Comparison of ENCODE assay signal across 8 cellular contexts in the genomic region with DNA sequence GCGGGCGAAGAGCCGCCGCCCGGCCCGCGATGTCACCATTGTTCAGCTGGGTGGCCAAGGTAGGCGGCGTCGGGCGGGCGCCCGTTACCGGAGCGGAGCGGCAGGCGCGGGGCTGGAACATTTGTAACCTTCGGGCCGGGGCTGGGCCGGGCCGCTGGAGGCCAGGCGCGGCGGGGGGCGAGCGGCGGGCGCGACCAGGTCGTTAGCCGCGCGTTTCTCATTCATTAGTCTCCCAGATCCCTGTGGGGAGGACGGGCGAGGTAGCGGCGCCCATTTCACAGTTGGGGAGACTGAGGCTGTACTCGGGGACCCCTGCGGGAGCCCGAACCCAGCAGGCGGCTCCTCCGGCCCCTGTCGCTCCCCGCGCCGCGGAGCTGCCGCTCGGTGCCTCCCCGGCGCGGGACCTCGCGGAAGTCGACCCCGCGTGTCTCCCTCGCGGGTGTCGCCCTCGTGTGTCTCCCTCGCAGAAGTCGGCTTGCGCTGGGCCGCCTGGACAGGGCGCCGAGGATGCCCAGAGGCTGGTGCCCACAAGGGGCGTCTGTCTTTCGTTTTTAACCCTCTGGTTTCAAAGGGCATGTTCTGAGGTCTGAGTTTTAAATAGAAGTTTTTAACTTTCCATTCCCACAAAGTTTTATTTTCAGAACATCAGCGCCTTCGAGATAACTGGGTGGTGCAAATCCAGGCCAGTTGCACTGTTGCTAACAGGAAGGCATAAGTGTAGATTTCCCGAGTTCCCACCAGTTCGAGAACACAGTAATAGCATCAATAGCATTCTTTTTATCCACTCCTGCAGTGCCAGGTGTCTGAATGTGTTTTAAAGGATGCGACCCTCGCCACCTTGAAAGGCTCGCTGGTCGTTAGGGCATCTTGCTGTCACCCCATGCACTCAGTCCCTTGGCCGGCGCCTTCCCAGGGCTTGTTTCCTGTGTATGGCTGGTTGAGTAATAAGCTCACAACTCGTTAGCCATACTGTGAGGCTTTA. TPM values are rescaled to one million over a fixed set of nuclear protein-coding genes. Genes with fewer than 3 reads are reported as not detected.
DNase-seq lines count a peak whose midpoint lies in the region; ATAC-seq and TF ChIP-seq lines count a peak whose summit lies in the region.

No MANE protein-coding gene starts in this region.

- H3K4me3 ChIP-seq in right atrium auricular region, result peak overlapping the region; percentile 79 to 92
- H3K4me3 ChIP-seq in rectal smooth muscle tissue (ENCODE audit: low read length), result peak overlapping the region; percentile 78
- peak overlapping the region; percentile 61 to 91 for H3K4me3 ChIP-seq in aorta (ENCODE audit: low read length in 2 of 2)

- intact Hi-C loops in aorta (cut with DNase I), result loop anchor here (5.0 kb wide), 4 partner anchors 35 to 150 kb away; a partner anchor contains a TSS

- no peaks in the 10 kb centered on the region for H3K9me3 ChIP-seq in T-helper 17 cell (ENCODE audit: control insufficient read depth, low read length, poor library complexity, severe bottlenecking)
- no peaks in the 10 kb centered on the region for H3K9me3 ChIP-seq in right atrium auricular region
- H3K9me3 ChIP-seq in aorta (ENCODE audit: control insufficient read depth, low read length), result no peaks in the 10 kb centered on the region

- peak overlapping the region; percentile 86 for H3K4me3 Mint-ChIP-seq in T-helper 17 cell

- peak overlapping the region; percentile 39 for H3K27ac Mint-ChIP-seq in T-helper 17 cell

- peak overlapping the region; percentile 97 to 99 for H3K27ac ChIP-seq in right atrium auricular region
- H3K27ac ChIP-seq in rectal smooth muscle tissue (ENCODE audit: low read depth, low read length), result peak overlapping the region; percentile 93
- H3K27ac ChIP-seq in aorta (ENCODE audit: low read depth in 1 of 2, low read length in 2 of 2), result peak overlapping the region; percentile 96 to 97

- H3K27me3 Mint-ChIP-seq in T-helper 17 cell, result no peaks in the 10 kb centered on the region

- H3K27me3 ChIP-seq in right atrium auricular region, result no peaks in the 10 kb centered on the region
- no peaks in the 10 kb centered on the region for H3K27me3 ChIP-seq in rectal smooth muscle tissue (ENCODE audit: control insufficient read depth, insufficient read depth, low read length)
- no peaks in the 10 kb centered on the region for H3K27me3 ChIP-seq in aorta (ENCODE audit: control insufficient read depth in 1 of 2, insufficient read depth in 2 of 2, low read length in 1 of 2)

- H3K4me1 Mint-ChIP-seq in T-helper 17 cell, result peaks cover 25% of the 10 kb centered on the region

- peak; percentile 46 to 86 for TF ChIP-seq CTCF in right atrium auricular region (IDR thresholded peaks at IDR 0.05)

- H3K36me3 ChIP-seq in right atrium auricular region, result no peaks in the 10 kb centered on the region
- no peaks in the 10 kb centered on the region for H3K36me3 ChIP-seq in rectal smooth muscle tissue (ENCODE audit: control insufficient read depth, insufficient read depth, low read length)
- H3K36me3 ChIP-seq in aorta (ENCODE audit: control insufficient read depth in 1 of 2, insufficient read depth in 2 of 2, low read length in 1 of 2), result no peaks in the 10 kb centered on the region

- H3K4me1 ChIP-seq in right atrium auricular region, result peaks cover 0 to 46% of the 10 kb centered on the region in 2 donors
- H3K4me1 ChIP-seq in rectal smooth muscle tissue (ENCODE audit: control insufficient read depth, insufficient read depth, low read length), result peaks cover 21% of the 10 kb centered on the region
- H3K4me1 ChIP-seq in aorta (ENCODE audit: control insufficient read depth in 1 of 2, insufficient read depth in 2 of 2, low read length in 2 of 2), result peaks cover 6 to 7% of the 10 kb centered on the region in 2 donors

- H3K9ac ChIP-seq in rectal smooth muscle tissue (ENCODE audit: low read length), result peak overlapping the region; percentile 82

- ATAC-seq in GM21360 (IDR thresholded peaks at IDR 0.05; ENCODE audit: unreplicated experiment), result peak; percentile 51
- peak; percentile 83 for ATAC-seq in T-helper 17 cell
- ATAC-seq in aorta (ENCODE audit: low FRiP score), result peak; percentile 92

- H3K36me3 Mint-ChIP-seq in T-helper 17 cell (ENCODE audit: low read depth), result no peaks in the 10 kb centered on the region

- DNase-seq in DMS53 (lab: John Stamatoyannopoulos, UW) (peak; percentile 92), HT1080 (ENCODE audit: low read depth) (peak; percentile 71), T-helper 17 cell (peak; percentile 57 to 69 (median 67)), amygdala (lab: John Stamatoyannopoulos, UW) (peak in 46 of 56 donors; percentile 3 to 76 (median 50)), right atrium auricular region (ENCODE audit: low spot score) (peak; percentile 84), aorta (peak; percentile 89 to 94)

- WGBS in aorta, 2 donors, result 0 to 1% methylated on average over 60 to 81 of the region's 81 CpGs

RNA-seq across cellular contexts. Expression of a gene that starts 17.6 kb away (rescaled TPM):
- not detected in 2 replicates for total RNA-seq in HT1080 (2014; rRNA removed; shearing (Covaris generic))
- polyA plus RNA-seq in HT1080 (2015; cell fraction: cytosol; rRNA removed), result not detected in 2 replicates
- not detected in 2 replicates for polyA plus RNA-seq in HT1080 (2015; cell fraction: nucleus; rRNA removed)
- 1 to 10 TPM in 1 of 2 donors, not detected in 1; 1.5 TPM for total RNA-seq in T-helper 17 cell
- total RNA-seq in right atrium auricular region, result 1 to 10 TPM in 1 of 2 donors, not detected in 1; 3.6 TPM
- 1 to 10 TPM; 4.1 to 5.9 TPM for total RNA-seq in aorta
- under 1 TPM in 1 of 2 donors, not detected in 1; 0.79 TPM for polyA plus RNA-seq in aorta

Comparison
In these comparisons a context has a peak if more than half of its experiments do, and no peak if none do; other contexts are left out.
1. Peak in every context shown above with its lines: DNase-seq, ATAC-seq, H3K4me3 ChIP-seq and H3K27ac ChIP-seq.